18 cellular contexts compared by ENCODE assay signal in genomic region chr2:230968921-230969672, GRCh38. TPM values are rescaled to one million over a fixed set of nuclear protein-coding genes. Genes with fewer than 3 reads are reported as not detected.
A peak's percentile ranks its signal among the peaks of the same experiment; 100 is the strongest.
DNase-seq lines count a peak whose midpoint lies in the region; ATAC-seq, FAIRE-seq and TF ChIP-seq lines count a peak whose summit lies in the region.
"Had no signal": no experiment of that assay in that cellular context is flagged by ENCODE, and none has a peak within 500 bp of the region (broad histone marks: within the 10 kb centered on the region; RNA-seq: fewer than 3 reads in every experiment).

No MANE protein-coding gene starts in this region.

- H3K9ac ChIP-seq in MM.1S (ENCODE audit: low read length) (peak overlapping the region; percentile 50), GM12878 (ENCODE audit: control insufficient read depth, insufficient read depth, low read length) (no peak overlapping the region)

- intact Hi-C loops in natural killer cell (cut with micrococcal nuclease): no loop called here
- intact Hi-C loops in GM12878 (cut with micrococcal nuclease; ENCODE audit: unreplicated experiment): no loop called here

- H3K4me1 ChIP-seq in MM.1S (ENCODE audit: low read length) (no peaks in the 10 kb centered on the region), GM12878 (ENCODE audit: control insufficient read depth, insufficient read depth, low read length) (peaks cover 18% of the 10 kb centered on the region)

- in situ Hi-C loops in GM12878 (cut with MboI): no loop called here

- H3K9me2 ChIP-seq in MM.1S (replicated peaks; ENCODE audit: insufficient read depth, low read length): no peaks in the 10 kb centered on the region

- H2AFZ ChIP-seq in MM.1S (ENCODE audit: low read length) (peak overlapping the region; percentile 84), GM12878 (ENCODE audit: control insufficient read depth, low read depth, low read length) (peak overlapping the region; percentile 27)

- H3K36me3 Mint-ChIP-seq in natural killer cell treated with Interleukin-12 subunit alpha and Interleukin-12 subunit beta and Interleukin-15 and Interleukin-18, amount 100 ng/mL, for 72 hours: peaks cover 4% of the 10 kb centered on the region
- H3K36me3 Mint-ChIP-seq in natural killer cell: no peaks in the 10 kb centered on the region

- no peak for DNase-seq in natural killer cell treated with Interleukin-12 subunit alpha and Interleukin-12 subunit beta and Interleukin-15 and Interleukin-18, amount 100 ng/mL, for 72 hours (ENCODE audit: low spot score)
- no peak for DNase-seq in natural killer cell
- DNase-seq in MM.1S: peak; percentile 42
- no peak for DNase-seq in GM12878 (ENCODE audit: low read depth, low spot score)
- no peak for DNase-seq in dedifferentiated amniotic fluid mesenchymal stem cell (ENCODE audit: extremely low spot score)
- DNase-seq: activated CD4-positive, alpha-beta T cell treated with anti-CD3 and anti-CD28 coated beads, Interleukin-2, amount 50 U/mL, for 4 hours; AML-193; amniotic stem cell; dermis blood vessel endothelial cell; foreskin melanocyte; GOT3; Kasumi-1; NCI-H345 had no signal

- H3K36me3 ChIP-seq in MM.1S (replicated peaks; ENCODE audit: insufficient read depth, low read length): no peaks in the 10 kb centered on the region
- H3K36me3 ChIP-seq in GM12878 (ENCODE audit: control insufficient read depth in 2 of 2, insufficient read depth in 2 of 2, low read length in 1 of 2): no peaks in the 10 kb centered on the region

- BruUV-seq in GM12878 (replicated peaks; lab: Mats Ljungman, UMichigan): no TSS peak

- no peak for TF ChIP-seq EP300 in GM12878 (IDR thresholded peaks at IDR 0.05; ENCODE audit: borderline replicate concordance in 1 of 2, control insufficient read depth in 1 of 2, low read depth in 2 of 2, low read length in 2 of 2)

- H4K20me1 ChIP-seq in MM.1S (ENCODE audit: insufficient read depth, low read length): no peaks in the 10 kb centered on the region
- H4K20me1 ChIP-seq in GM12878 (ENCODE audit: control insufficient read depth, insufficient read depth): no peaks in the 10 kb centered on the region

- H3K4me2 ChIP-seq in MM.1S (ENCODE audit: low read depth, low read length) (peak overlapping the region; percentile 89), GM12878 (ENCODE audit: control insufficient read depth, insufficient read depth) (peak overlapping the region; percentile 36)

- H3K4me3 Mint-ChIP-seq in natural killer cell treated with Interleukin-12 subunit alpha and Interleukin-12 subunit beta and Interleukin-15 and Interleukin-18, amount 100 ng/mL, for 72 hours: peak overlapping the region; percentile 16
- no peak overlapping the region for H3K4me3 Mint-ChIP-seq in natural killer cell

- POLR2A ChIA-PET in GM12878 (lab: Charles Lee): interaction anchor here (2.0 to 10.4 kb wide), 2 partner anchors 13 to 18 kb away, joined by 7 to 192 read pairs; no protein-coding TSS in a partner anchor

- ATAC-seq in natural killer cell treated with Interleukin-12 subunit alpha and Interleukin-12 subunit beta and Interleukin-15 and Interleukin-18, amount 100 ng/mL, for 72 hours: peak in 1 of 2 donors; percentile 17
- ATAC-seq in natural killer cell: no peak
- ATAC-seq in GM12878: no peak; the same call in 2 of the 3 replicates
- ATAC-seq in HG02884 (IDR thresholded peaks at IDR 0.05; ENCODE audit: unreplicated experiment): no peak
- no peak for ATAC-seq in HG03045 (IDR thresholded peaks at IDR 0.05; ENCODE audit: unreplicated experiment)
- ATAC-seq in GM19467 (IDR thresholded peaks at IDR 0.05; ENCODE audit: unreplicated experiment): no peak

- peaks cover 25 to 37% of the 10 kb centered on the region in 2 donors for H3K4me1 Mint-ChIP-seq in natural killer cell treated with Interleukin-12 subunit alpha and Interleukin-12 subunit beta and Interleukin-15 and Interleukin-18, amount 100 ng/mL, for 72 hours (ENCODE audit: low read depth in 2 of 2)
- peaks cover 5 to 12% of the 10 kb centered on the region in 2 donors for H3K4me1 Mint-ChIP-seq in natural killer cell

- RAD21 ChIA-PET in GM12878 (lab: Charles Lee; ENCODE audit: unreplicated experiment): interaction anchor here (6.6 kb wide), 1 partner anchor 17 kb away, joined by 36 read pairs; no protein-coding TSS in a partner anchor

- no peak for TF ChIP-seq RAD21 in GM12878 (IDR thresholded peaks at IDR 0.05; ENCODE audit: insufficient read depth, low read depth, low read length)

- H3K9me3 ChIP-seq in MM.1S (replicated peaks; ENCODE audit: insufficient read depth, low read length) (no peaks in the 10 kb centered on the region), GM12878 (replicated peaks; ENCODE audit: control insufficient read depth, insufficient read depth, low read length) (no peaks in the 10 kb centered on the region; the same call in 2 of the 3 replicates)

- H3K27me3 Mint-ChIP-seq in natural killer cell treated with Interleukin-12 subunit alpha and Interleukin-12 subunit beta and Interleukin-15 and Interleukin-18, amount 100 ng/mL, for 72 hours: peaks cover 13 to 15% of the 10 kb centered on the region in 2 donors
- peaks cover 11 to 33% of the 10 kb centered on the region in 2 donors for H3K27me3 Mint-ChIP-seq in natural killer cell (ENCODE audit: low read depth in 2 of 2)

- SMC1A ChIA-PET in GM12878 (lab: Charles Lee; ENCODE audit: uncharacterized antibody, unreplicated experiment): interaction anchor here (13.0 to 16.2 kb wide), 2 partner anchors 15 to 18 kb away, joined by 151 to 266 read pairs; no protein-coding TSS in a partner anchor

- TF ChIP-seq CTCF in natural killer cell (IDR thresholded peaks at IDR 0.05) (no peak), MM.1S (IDR thresholded peaks at IDR 0.05; ENCODE audit: low read length) (no peak), GM12878 (IDR thresholded peaks at IDR 0.05 in 2 of 3, conservative IDR thresholded peaks at IDR 0.05 in 1 of 3; ENCODE audit: control insufficient read depth in 2 of 3, extremely low read depth in 1 of 3, insufficient read depth in 1 of 3, low read depth in 3 of 3, low read length in 3 of 3) (no peak)

- no peak for FAIRE-seq in GM12878 (lab: Jason Lieb, UNC)
- FAIRE-seq: urothelium cell line had no signal

- no peak for TF ChIP-seq POLR2A in GM12878 (IDR thresholded peaks at IDR 0.05; ENCODE audit: low read depth, low read length)

- H3K9me3 Mint-ChIP-seq in natural killer cell treated with Interleukin-12 subunit alpha and Interleukin-12 subunit beta and Interleukin-15 and Interleukin-18, amount 100 ng/mL, for 72 hours: no peaks in the 10 kb centered on the region
- no peaks in the 10 kb centered on the region for H3K9me3 Mint-ChIP-seq in natural killer cell

- H3F3A ChIP-seq in MM.1S (ENCODE audit: insufficient read depth, low read length): 0 out of 2 replicates have a peak, but pooled peaks cover 6% of the 10 kb centered on the region

- H3K27ac ChIP-seq in MM.1S (ENCODE audit: low read length) (peak overlapping the region; percentile 21; the same call in 1 of the 2 replicates), GM12878 (ENCODE audit: control insufficient read depth, insufficient read depth) (peak overlapping the region; percentile 56; the same call in 1 of the 2 replicates)

- WGBS in GM12878 (ENCODE audit: insufficient coverage, insufficient replicate concordance, low lambda C conversion rate, missing lambda C conversion rate): 20% methylated on average over 16 of the region's 16 CpGs

- H3K4me3 ChIP-seq in MM.1S (ENCODE audit: low read length): peak overlapping the region; percentile 59
- H3K4me3 ChIP-seq in GM12878: peak overlapping the region; percentile 13; the same call in 1 of the 2 replicates

- no peaks in the 10 kb centered on the region for H3K27me3 ChIP-seq in MM.1S (replicated peaks; ENCODE audit: insufficient read depth, low read length)
- H3K27me3 ChIP-seq in GM12878 (replicated peaks in 1 of 2; ENCODE audit: control insufficient read depth in 2 of 2, insufficient read depth in 2 of 2, low read length in 1 of 2): no peaks in the 10 kb centered on the region

- no peaks in the 10 kb centered on the region for H3K79me2 ChIP-seq in MM.1S (ENCODE audit: low read length)
- H3K79me2 ChIP-seq in GM12878 (ENCODE audit: control insufficient read depth, insufficient read depth, low read length): no peaks in the 10 kb centered on the region

- CTCF ChIA-PET in GM12878 (lab: Yijun Ruan, JAX): interaction anchor here (0.6 to 1.5 kb wide), 4 partner anchors 10 to 313 kb away, joined by 3 to 4 read pairs (median 3); no protein-coding TSS in a partner anchor

- peak overlapping the region in 1 of 2 donors; percentile 53 for H3K27ac Mint-ChIP-seq in natural killer cell treated with Interleukin-12 subunit alpha and Interleukin-12 subunit beta and Interleukin-15 and Interleukin-18, amount 100 ng/mL, for 72 hours
- no peak overlapping the region for H3K27ac Mint-ChIP-seq in natural killer cell

RNA-seq across cellular contexts. Expression of gene SPATA3, which starts 26.8 kb away (rescaled TPM):
- under 1 TPM in 1 of 2 donors, not detected in 1; 0.50 TPM for total RNA-seq in natural killer cell treated with Interleukin-12 subunit alpha and Interleukin-12 subunit beta and Interleukin-15 and Interleukin-18, amount 100 ng/mL, for 72 hours
- total RNA-seq in natural killer cell: not detected
- total RNA-seq in GM12878 (2013; cell fraction: nucleolus; rRNA removed): 0.71 TPM in 1 of 2 replicates, not detected in the other
- total RNA-seq in GM12878 (2014; rRNA removed): not detected in 2 replicates
- not detected in 2 replicates for total RNA-seq in GM12878 (2014; rRNA removed; fragmentation: Illumina TruSeq; extraction: Trizol)
- total RNA-seq in GM12878 (2021): 0.19 TPM in 1 of 2 replicates, not detected in the other
- polyA plus RNA-seq in GM12878 (2011; ENCODE audit: low read depth): not detected
- polyA plus RNA-seq in GM12878 (2011; rRNA removed): not detected in 2 replicates
- not detected in 2 replicates for polyA plus RNA-seq in GM12878 (2011; cell fraction: cytosol; rRNA removed)
- not detected in 2 replicates for polyA plus RNA-seq in GM12878 (2011; cell fraction: nucleus; rRNA removed)
- not detected in 2 replicates for polyA plus RNA-seq in GM12878 (2012)
- not detected in 2 replicates for polyA plus RNA-seq in GM12878 (2014; fragmentation: Illumina TruSeq; extraction: Trizol)
- not detected for polyA plus RNA-seq in GM12878 (2014; fragmentation: Nextera tagmentation; extraction: Ambion mirVana)
- 0.22 TPM in 1 of 2 replicates, not detected in the other for polyA plus RNA-seq in GM12878 (2014; rRNA removed)
- not detected for polyA plus RNA-seq in GM12878 (2016; fragmentation: Nextera tagmentation; extraction: Ambion mirVana)
- polyA minus RNA-seq in GM12878 (2011; rRNA and poly(A)+ RNA removed): not detected in 2 replicates
- not detected in 2 replicates for polyA minus RNA-seq in GM12878 (2011; cell fraction: cytosol; rRNA and poly(A)+ RNA removed)
- not detected in 2 replicates for polyA minus RNA-seq in GM12878 (2011; cell fraction: nucleus; rRNA and poly(A)+ RNA removed)
- total RNA-seq: dermis blood vessel endothelial cell had no signal
- polyA plus RNA-seq: neural cell had no signal

RNA-seq across cellular contexts. Expression of gene GPR55, which starts 44.1 kb away (rescaled TPM):
- 1 to 10 TPM in 1 of 2 donors, under 1 TPM in 1; 0.26 to 5.5 TPM for total RNA-seq in natural killer cell treated with Interleukin-12 subunit alpha and Interleukin-12 subunit beta and Interleukin-15 and Interleukin-18, amount 100 ng/mL, for 72 hours
- 1 to 10 TPM in 1 of 3 donors, under 1 TPM in 2; 0.09 to 1.1 (median 0.40) TPM for total RNA-seq in natural killer cell
- total RNA-seq in GM12878 (2013; cell fraction: nucleolus; rRNA removed): 20.6 and 24.6 TPM in 2 replicates
- 11.2 and 12.3 TPM in 2 replicates for total RNA-seq in GM12878 (2014; rRNA removed)
- total RNA-seq in GM12878 (2014; rRNA removed; fragmentation: Illumina TruSeq; extraction: Trizol): 18.1 and 19.2 TPM in 2 replicates
- 26.8 and 30.1 TPM in 2 replicates for total RNA-seq in GM12878 (2021)
- polyA plus RNA-seq in GM12878 (2011; ENCODE audit: low read depth): 12.4 TPM
- 16.5 and 26.9 TPM in 2 replicates for polyA plus RNA-seq in GM12878 (2011; rRNA removed)
- polyA plus RNA-seq in GM12878 (2011; cell fraction: cytosol; rRNA removed): 26.5 and 38.7 TPM in 2 replicates
- polyA plus RNA-seq in GM12878 (2011; cell fraction: nucleus; rRNA removed): 39.0 and 48.7 TPM in 2 replicates
- polyA plus RNA-seq in GM12878 (2012): 17.2 and 17.7 TPM in 2 replicates
- 20.4 and 24.4 TPM in 2 replicates for polyA plus RNA-seq in GM12878 (2014; fragmentation: Illumina TruSeq; extraction: Trizol)
- 1 to 10 TPM; 2.1 to 5.5 TPM for polyA plus RNA-seq in GM12878 (2014; fragmentation: Nextera tagmentation; extraction: Ambion mirVana)
- polyA plus RNA-seq in GM12878 (2014; rRNA removed): 23.4 and 23.5 TPM in 2 replicates
- polyA plus RNA-seq in GM12878 (2016; fragmentation: Nextera tagmentation; extraction: Ambion mirVana): 10 to 100 TPM; 12.6 to 13.2 TPM
- 60.8 and 66.5 TPM in 2 replicates for polyA minus RNA-seq in GM12878 (2011; rRNA and poly(A)+ RNA removed)
- 6.0 and 6.2 TPM in 2 replicates for polyA minus RNA-seq in GM12878 (2011; cell fraction: cytosol; rRNA and poly(A)+ RNA removed)
- polyA minus RNA-seq in GM12878 (2011; cell fraction: nucleus; rRNA and poly(A)+ RNA removed): 10.9 and 19.2 TPM in 2 replicates
- total RNA-seq: dermis blood vessel endothelial cell had no signal
- polyA plus RNA-seq: neural cell had no signal
